Comparison of ENCODE assay signal across 1 cellular context in the genomic region with DNA sequence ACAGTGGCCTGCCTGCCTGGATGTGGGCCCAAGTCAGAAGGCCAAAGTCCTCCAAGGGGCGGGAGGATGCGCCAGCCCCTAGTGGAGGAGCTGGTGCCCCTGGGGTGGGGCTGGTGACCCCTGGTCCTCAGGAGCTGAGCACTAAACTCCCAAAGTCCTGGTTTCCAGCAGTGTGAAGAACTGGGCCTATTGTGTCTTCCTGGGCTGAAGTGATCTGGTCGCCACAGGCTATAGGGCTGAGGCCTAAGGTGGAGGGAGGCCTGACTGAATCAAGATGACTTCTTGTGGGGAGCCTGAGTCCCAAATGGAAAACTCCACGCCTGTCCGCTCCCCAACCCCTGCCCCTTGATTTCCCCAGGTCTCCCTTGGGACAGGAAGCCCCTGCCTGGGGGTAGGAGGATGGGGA.
TF ChIP-seq lines count a peak whose summit lies in the region.

No MANE protein-coding gene starts in this region.

TF ChIP-seq in GM23338, 12 proteins besides CTCF, POLR2A, EP300 and RAD21 (continued from another document):
- TF ChIP-seq, protein P1, sequence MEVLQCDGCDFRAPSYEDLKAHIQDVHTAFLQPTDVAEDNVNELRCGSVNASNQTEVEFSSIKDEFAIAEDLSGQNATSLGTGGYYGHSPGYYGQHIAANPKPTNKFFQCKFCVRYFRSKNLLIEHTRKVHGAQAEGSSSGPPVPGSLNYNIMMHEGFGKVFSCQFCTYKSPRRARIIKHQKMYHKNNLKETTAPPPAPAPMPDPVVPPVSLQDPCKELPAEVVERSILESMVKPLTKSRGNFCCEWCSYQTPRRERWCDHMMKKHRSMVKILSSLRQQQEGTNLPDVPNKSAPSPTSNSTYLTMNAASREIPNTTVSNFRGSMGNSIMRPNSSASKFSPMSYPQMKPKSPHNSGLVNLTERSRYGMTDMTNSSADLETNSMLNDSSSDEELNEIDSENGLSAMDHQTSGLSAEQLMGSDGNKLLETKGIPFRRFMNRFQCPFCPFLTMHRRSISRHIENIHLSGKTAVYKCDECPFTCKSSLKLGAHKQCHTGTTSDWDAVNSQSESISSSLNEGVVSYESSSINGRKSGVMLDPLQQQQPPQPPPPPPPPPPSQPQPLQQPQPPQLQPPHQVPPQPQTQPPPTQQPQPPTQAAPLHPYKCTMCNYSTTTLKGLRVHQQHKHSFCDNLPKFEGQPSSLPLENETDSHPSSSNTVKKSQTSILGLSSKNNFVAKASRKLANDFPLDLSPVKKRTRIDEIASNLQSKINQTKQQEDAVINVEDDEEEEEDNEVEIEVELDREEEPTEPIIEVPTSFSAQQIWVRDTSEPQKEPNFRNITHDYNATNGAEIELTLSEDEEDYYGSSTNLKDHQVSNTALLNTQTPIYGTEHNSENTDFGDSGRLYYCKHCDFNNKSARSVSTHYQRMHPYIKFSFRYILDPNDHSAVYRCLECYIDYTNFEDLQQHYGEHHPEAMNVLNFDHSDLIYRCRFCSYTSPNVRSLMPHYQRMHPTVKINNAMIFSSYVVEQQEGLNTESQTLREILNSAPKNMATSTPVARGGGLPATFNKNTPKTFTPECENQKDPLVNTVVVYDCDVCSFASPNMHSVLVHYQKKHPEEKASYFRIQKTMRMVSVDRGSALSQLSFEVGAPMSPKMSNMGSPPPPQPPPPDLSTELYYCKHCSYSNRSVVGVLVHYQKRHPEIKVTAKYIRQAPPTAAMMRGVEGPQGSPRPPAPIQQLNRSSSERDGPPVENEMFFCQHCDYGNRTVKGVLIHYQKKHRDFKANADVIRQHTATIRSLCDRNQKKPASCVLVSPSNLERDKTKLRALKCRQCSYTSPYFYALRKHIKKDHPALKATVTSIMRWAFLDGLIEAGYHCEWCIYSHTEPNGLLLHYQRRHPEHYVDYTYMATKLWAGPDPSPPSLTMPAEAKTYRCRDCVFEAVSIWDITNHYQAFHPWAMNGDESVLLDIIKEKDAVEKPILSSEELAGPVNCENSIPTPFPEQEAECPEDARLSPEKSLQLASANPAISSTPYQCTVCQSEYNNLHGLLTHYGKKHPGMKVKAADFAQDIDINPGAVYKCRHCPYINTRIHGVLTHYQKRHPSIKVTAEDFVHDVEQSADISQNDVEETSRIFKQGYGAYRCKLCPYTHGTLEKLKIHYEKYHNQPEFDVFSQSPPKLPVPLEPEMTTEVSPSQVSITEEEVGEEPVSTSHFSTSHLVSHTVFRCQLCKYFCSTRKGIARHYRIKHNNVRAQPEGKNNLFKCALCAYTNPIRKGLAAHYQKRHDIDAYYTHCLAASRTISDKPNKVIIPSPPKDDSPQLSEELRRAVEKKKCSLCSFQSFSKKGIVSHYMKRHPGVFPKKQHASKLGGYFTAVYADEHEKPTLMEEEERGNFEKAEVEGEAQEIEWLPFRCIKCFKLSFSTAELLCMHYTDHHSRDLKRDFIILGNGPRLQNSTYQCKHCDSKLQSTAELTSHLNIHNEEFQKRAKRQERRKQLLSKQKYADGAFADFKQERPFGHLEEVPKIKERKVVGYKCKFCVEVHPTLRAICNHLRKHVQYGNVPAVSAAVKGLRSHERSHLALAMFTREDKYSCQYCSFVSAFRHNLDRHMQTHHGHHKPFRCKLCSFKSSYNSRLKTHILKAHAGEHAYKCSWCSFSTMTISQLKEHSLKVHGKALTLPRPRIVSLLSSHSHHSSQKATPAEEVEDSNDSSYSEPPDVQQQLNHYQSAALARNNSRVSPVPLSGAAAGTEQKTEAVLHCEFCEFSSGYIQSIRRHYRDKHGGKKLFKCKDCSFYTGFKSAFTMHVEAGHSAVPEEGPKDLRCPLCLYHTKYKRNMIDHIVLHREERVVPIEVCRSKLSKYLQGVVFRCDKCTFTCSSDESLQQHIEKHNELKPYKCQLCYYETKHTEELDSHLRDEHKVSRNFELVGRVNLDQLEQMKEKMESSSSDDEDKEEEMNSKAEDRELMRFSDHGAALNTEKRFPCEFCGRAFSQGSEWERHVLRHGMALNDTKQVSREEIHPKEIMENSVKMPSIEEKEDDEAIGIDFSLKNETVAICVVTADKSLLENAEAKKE (CRISPR knock-in tag; IDR thresholded peaks at IDR 0.05) = no peak
- TF ChIP-seq, protein P2, sequence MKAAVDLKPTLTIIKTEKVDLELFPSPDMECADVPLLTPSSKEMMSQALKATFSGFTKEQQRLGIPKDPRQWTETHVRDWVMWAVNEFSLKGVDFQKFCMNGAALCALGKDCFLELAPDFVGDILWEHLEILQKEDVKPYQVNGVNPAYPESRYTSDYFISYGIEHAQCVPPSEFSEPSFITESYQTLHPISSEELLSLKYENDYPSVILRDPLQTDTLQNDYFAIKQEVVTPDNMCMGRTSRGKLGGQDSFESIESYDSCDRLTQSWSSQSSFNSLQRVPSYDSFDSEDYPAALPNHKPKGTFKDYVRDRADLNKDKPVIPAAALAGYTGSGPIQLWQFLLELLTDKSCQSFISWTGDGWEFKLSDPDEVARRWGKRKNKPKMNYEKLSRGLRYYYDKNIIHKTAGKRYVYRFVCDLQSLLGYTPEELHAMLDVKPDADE (IDR thresholded peaks at IDR 0.05) = no peak
- TF ChIP-seq POLR2AphosphoS5 (IDR thresholded peaks at IDR 0.05; ENCODE audit: low read depth) (no peak), ZNF331 (CRISPR knock-in tag; IDR thresholded peaks at IDR 0.05; ENCODE audit: low read depth) (no peak)
TF ChIP-seq in GM23338: peak in this region for 0.
